Comparison of ENCODE assay signal across 8 cellular contexts in genomic region chr7:99409192-99409572, GRCh38. TPM values are rescaled to one million over a fixed set of nuclear protein-coding genes. Genes with fewer than 3 reads are reported as not detected.
DNase-seq lines count a peak whose midpoint lies in the region; ATAC-seq, FAIRE-seq and TF ChIP-seq lines count a peak whose summit lies in the region.

No MANE protein-coding gene starts in this region.

- H2AFZ ChIP-seq in astrocyte (ENCODE audit: low read depth, low read length), result peak overlapping the region; percentile 92

- TF ChIP-seq POLR2A in lower leg skin (IDR thresholded peaks at IDR 0.05), result no peak

- H3K27ac Mint-ChIP-seq in activated CD4-positive, alpha-beta T cell treated with anti-CD3 and anti-CD28 coated beads for 36 hours, result peak overlapping the region; percentile 96
- H3K27ac Mint-ChIP-seq in astrocyte (ENCODE audit: unreplicated experiment) (peak overlapping the region; percentile 86), type B pancreatic cell (peak overlapping the region; percentile 98)

- no peaks in the 10 kb centered on the region for H3K27me3 Mint-ChIP-seq in activated CD4-positive, alpha-beta T cell treated with anti-CD3 and anti-CD28 coated beads for 36 hours
- H3K27me3 Mint-ChIP-seq in astrocyte (ENCODE audit: low read depth, unreplicated experiment) (no peaks in the 10 kb centered on the region), type B pancreatic cell (no peaks in the 10 kb centered on the region)

- peak; percentile 9 for ATAC-seq in activated CD4-positive, alpha-beta T cell treated with anti-CD3 and anti-CD28 coated beads for 36 hours
- ATAC-seq in HG02884 (IDR thresholded peaks at IDR 0.05; ENCODE audit: unreplicated experiment), result no peak

- H3K9me3 Mint-ChIP-seq in activated CD4-positive, alpha-beta T cell treated with anti-CD3 and anti-CD28 coated beads for 36 hours (ENCODE audit: low read depth), result no peaks in the 10 kb centered on the region
- H3K9me3 Mint-ChIP-seq in astrocyte (ENCODE audit: unreplicated experiment), result no peaks in the 10 kb centered on the region
- H3K9me3 Mint-ChIP-seq in type B pancreatic cell, result no peaks in the 10 kb centered on the region

- H3K36me3 ChIP-seq in HUES64 (ENCODE audit: insufficient read depth, low read length) (peaks cover 50% of the 10 kb centered on the region), astrocyte (ENCODE audit: insufficient read depth, low read length) (peaks cover 26% of the 10 kb centered on the region)

- H3K4me1 Mint-ChIP-seq in activated CD4-positive, alpha-beta T cell treated with anti-CD3 and anti-CD28 coated beads for 36 hours, result peaks cover 36% of the 10 kb centered on the region
- peaks cover 16% of the 10 kb centered on the region for H3K4me1 Mint-ChIP-seq in astrocyte (ENCODE audit: low read depth, unreplicated experiment)
- peaks cover 15% of the 10 kb centered on the region for H3K4me1 Mint-ChIP-seq in type B pancreatic cell (ENCODE audit: unreplicated experiment)

- intact Hi-C loops in activated CD4-positive, alpha-beta T cell treated with anti-CD3 and anti-CD28 coated beads for 36 hours (cut with DNase I, micrococcal nuclease), result loop anchor here (2.0 to 5.0 kb wide), 9 partner anchors 30 to 693 kb away; partner anchors contain the start of genes AP4M1 (in 1 of the 2), ARPC1B (in 1 of the 2), ATP5MF (in 1 of the 2) and COPS6 (in 1 of the 2)
- intact Hi-C loops in lower leg skin (cut with DNase I; ENCODE audit: low total_unique reads), result no loop called here

- under 1% methylated on average over 18 of the region's 18 CpGs for WGBS in HUES64
- 0 to 1% methylated on average over 18 of the region's 18 CpGs for WGBS in lower leg skin, 2 donors

- peaks cover 56% of the 10 kb centered on the region for H3K36me3 Mint-ChIP-seq in activated CD4-positive, alpha-beta T cell treated with anti-CD3 and anti-CD28 coated beads for 36 hours (ENCODE audit: low read depth)
- peaks cover 6% of the 10 kb centered on the region for H3K36me3 Mint-ChIP-seq in astrocyte (ENCODE audit: low read depth, unreplicated experiment)
- peaks cover 17% of the 10 kb centered on the region for H3K36me3 Mint-ChIP-seq in type B pancreatic cell

- no peak for FAIRE-seq in astrocyte (lab: Jason Lieb, UNC)

- DNase-seq in activated CD4-positive, alpha-beta T cell treated with anti-CD3 and anti-CD28 coated beads for 36 hours, result no peak
- DNase-seq in activated CD4-positive, alpha-beta T cell treated with anti-CD3 and anti-CD28 coated beads, Interleukin-2, amount 50 U/mL, for 1 hour, result no peak
- DNase-seq in astrocyte (ENCODE audit: low read depth) (no peak), lower leg skin (ENCODE audit: low spot score in 2 of 2) (no peak), type B pancreatic cell (ENCODE audit: extremely low spot score, unreplicated experiment) (no peak), NCI-H345 treated with DMSO at 0.1 percent for 48 hours (lab: John Stamatoyannopoulos, UW; ENCODE audit: unreplicated experiment) (no peak)

- H3K27ac ChIP-seq in HUES64 (ENCODE audit: low read depth, low read length) (peak overlapping the region; percentile 100), astrocyte (ENCODE audit: low read depth, low read length) (peak overlapping the region; percentile 99)

- peaks cover 17% of the 10 kb centered on the region for H3K4me1 ChIP-seq in HUES64 (ENCODE audit: insufficient read depth, low read length)
- H3K4me1 ChIP-seq in astrocyte (ENCODE audit: insufficient read depth, low read length), result peaks cover 17% of the 10 kb centered on the region

- H3K79me2 ChIP-seq in astrocyte (ENCODE audit: insufficient read depth, low read length), result peaks cover 88% of the 10 kb centered on the region

- H3K9ac ChIP-seq in HUES64 (ENCODE audit: low read depth, low read length) (peak overlapping the region; percentile 98), astrocyte (ENCODE audit: low read length) (peak overlapping the region; percentile 99)

- H3K27me3 ChIP-seq in HUES64 (ENCODE audit: insufficient read depth, low read length) (no peaks in the 10 kb centered on the region), astrocyte (ENCODE audit: insufficient read depth, low read length) (no peaks in the 10 kb centered on the region)

- H3K9me3 ChIP-seq in HUES64 (ENCODE audit: insufficient read depth, low read depth, low read length) (no peaks in the 10 kb centered on the region), astrocyte (ENCODE audit: insufficient read depth, low read depth, low read length) (no peaks in the 10 kb centered on the region)

- CTCF ChIA-PET in activated CD4-positive, alpha-beta T cell treated with anti-CD3 and anti-CD28 coated beads for 36 hours (lab: Charles Lee), result interaction anchor here (0.6 to 1.6 kb wide), 7 partner anchors 8 to 91 kb away, joined by 3 to 6 read pairs (median 3); partner anchors contain the start of genes CPSF4 and PTCD1

- peaks cover 68% of the 10 kb centered on the region for H4K20me1 ChIP-seq in astrocyte (ENCODE audit: insufficient read depth, low read length)

- POLR2A ChIA-PET in activated CD4-positive, alpha-beta T cell treated with anti-CD3 and anti-CD28 coated beads for 36 hours (lab: Charles Lee), result interaction anchor here (0.6 to 2.0 kb wide), 16 partner anchors 9 to 672 kb away, joined by 3 to 13 read pairs (median 4); partner anchors contain the start of genes ARPC1B, FAM200A, ZKSCAN5 and ZNF394

- TF ChIP-seq CTCF in astrocyte (IDR thresholded peaks at IDR 0.05; ENCODE audit: insufficient read depth, low read depth, low read length), result no peak
- no peak for TF ChIP-seq CTCF in lower leg skin (IDR thresholded peaks at IDR 0.05)
- no peak for TF ChIP-seq CTCF in type B pancreatic cell (conservative IDR thresholded peaks at IDR 0.05)

- H3K4me3 Mint-ChIP-seq in activated CD4-positive, alpha-beta T cell treated with anti-CD3 and anti-CD28 coated beads for 36 hours, result peak overlapping the region; percentile 90
- H3K4me3 Mint-ChIP-seq in astrocyte (ENCODE audit: unreplicated experiment), result peak overlapping the region; percentile 97
- H3K4me3 Mint-ChIP-seq in type B pancreatic cell, result peak overlapping the region; percentile 98

- H3K4me3 ChIP-seq in HUES64 (ENCODE audit: low read length), result peak overlapping the region; percentile 89
- H3K4me3 ChIP-seq in astrocyte (ENCODE audit: insufficient read depth, low read depth, low read length), result peak overlapping the region; percentile 98
- H3K4me3 ChIP-seq in lower leg skin (ENCODE audit: low read depth, poor library complexity, severe bottlenecking), result peak overlapping the region; percentile 98

- H3K4me2 ChIP-seq in astrocyte (ENCODE audit: low read length), result peak overlapping the region; percentile 87

RNA-seq across cellular contexts. Expression of gene BUD31, which starts 0.4 kb away (rescaled TPM):
- total RNA-seq in activated CD4-positive, alpha-beta T cell treated with anti-CD3 and anti-CD28 coated beads for 36 hours, result 100 to 1,000 TPM; 140 to 190 TPM
- 94.5 TPM for polyA plus RNA-seq in HUES64 (2013, experiment 1 of 2)
- 102 TPM for polyA plus RNA-seq in HUES64 (2013, experiment 2 of 2)
- total RNA-seq in astrocyte (167 and 176 TPM in 2 replicates), lower leg skin (10 to 100 TPM; 48.2 to 71.0 (median 58.5) TPM), type B pancreatic cell (ENCODE audit: low replicate concordance) (102 and 166 TPM in 2 replicates)

RNA-seq across cellular contexts. Expression of gene PDAP1, which starts 0.8 kb away (rescaled TPM):
- 100 to 1,000 TPM; 171 TPM for total RNA-seq in activated CD4-positive, alpha-beta T cell treated with anti-CD3 and anti-CD28 coated beads for 36 hours
- 131 TPM for polyA plus RNA-seq in HUES64 (2013, experiment 1 of 2)
- 147 TPM for polyA plus RNA-seq in HUES64 (2013, experiment 2 of 2)
- total RNA-seq in astrocyte (106 and 111 TPM in 2 replicates), lower leg skin (10 to 100 TPM; 64.8 to 81.8 (median 73.9) TPM), type B pancreatic cell (ENCODE audit: low replicate concordance) (112 and 115 TPM in 2 replicates)

RNA-seq across cellular contexts. Expression of gene PTCD1, which starts 29.4 kb away (rescaled TPM):
- total RNA-seq in activated CD4-positive, alpha-beta T cell treated with anti-CD3 and anti-CD28 coated beads for 36 hours, result 1 to 10 TPM; 4.7 to 7.7 TPM
- polyA plus RNA-seq in HUES64 (2013, experiment 1 of 2), result 4.4 TPM
- 5.2 TPM for polyA plus RNA-seq in HUES64 (2013, experiment 2 of 2)
- total RNA-seq in astrocyte, result 5.8 and 7.4 TPM in 2 replicates
- 10 to 100 TPM in 1 of 4 donors, 1 to 10 TPM in 3; 8.5 to 14.2 (median 9.5) TPM for total RNA-seq in lower leg skin
- total RNA-seq in type B pancreatic cell (ENCODE audit: low replicate concordance), result 7.9 and 11.3 TPM in 2 replicates

RNA-seq across cellular contexts. Expression of gene CPSF4, which starts 29.6 kb away (rescaled TPM):
- 10 to 100 TPM; 56.1 to 57.9 TPM for total RNA-seq in activated CD4-positive, alpha-beta T cell treated with anti-CD3 and anti-CD28 coated beads for 36 hours
- 64.6 TPM for polyA plus RNA-seq in HUES64 (2013, experiment 1 of 2)
- polyA plus RNA-seq in HUES64 (2013, experiment 2 of 2), result 66.4 TPM
- total RNA-seq in astrocyte, result 42.8 and 46.8 TPM in 2 replicates
- 10 to 100 TPM; 23.7 to 41.6 (median 28.3) TPM for total RNA-seq in lower leg skin
- total RNA-seq in type B pancreatic cell (ENCODE audit: low replicate concordance), result 48.4 and 64.1 TPM in 2 replicates

RNA-seq across cellular contexts. Expression of gene ARPC1B, which starts 34.7 kb away (rescaled TPM):
- 100 to 1,000 TPM; 318 to 326 TPM for total RNA-seq in activated CD4-positive, alpha-beta T cell treated with anti-CD3 and anti-CD28 coated beads for 36 hours
- polyA plus RNA-seq in HUES64 (2013, experiment 1 of 2), result 57.8 TPM
- 75.3 TPM for polyA plus RNA-seq in HUES64 (2013, experiment 2 of 2)
- 170 and 175 TPM in 2 replicates for total RNA-seq in astrocyte
- 10 to 100 TPM; 51.4 to 83.1 (median 54.3) TPM for total RNA-seq in lower leg skin
- total RNA-seq in type B pancreatic cell (ENCODE audit: low replicate concordance), result 55.0 and 125 TPM in 2 replicates
